In the genomic region with DNA sequence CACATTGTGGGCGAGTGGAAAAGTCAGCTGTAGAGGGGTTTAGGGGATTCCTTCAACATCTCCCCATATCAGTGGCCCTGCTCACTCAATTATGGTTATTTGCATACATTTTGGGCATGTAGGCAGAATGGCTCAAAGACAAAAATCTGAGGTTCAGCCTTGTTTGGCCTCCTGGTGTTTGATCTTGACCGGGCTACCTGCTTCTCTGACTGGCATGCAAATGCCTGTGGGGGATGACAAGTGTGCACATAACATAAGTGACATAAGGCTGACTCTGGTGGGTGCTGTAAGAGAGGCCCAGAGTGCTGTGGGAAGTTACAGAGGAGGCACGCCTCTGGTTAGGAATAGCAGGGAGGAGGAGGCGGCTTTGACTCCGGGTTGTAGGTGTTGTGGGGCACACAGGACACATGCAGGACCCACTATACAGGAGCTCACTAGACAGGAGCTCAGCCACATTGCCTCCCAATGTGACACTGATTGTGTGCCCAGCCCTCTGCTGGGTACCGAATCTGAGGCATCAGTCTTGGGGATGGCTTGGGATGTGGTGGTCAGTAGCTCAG, we compare ENCODE assay signal across 18 cellular contexts. TPM values are rescaled to one million over a fixed set of nuclear protein-coding genes. Genes with fewer than 3 reads are reported as not detected.
"Had no signal": no experiment of that assay in that cellular context is flagged by ENCODE, and none has a peak within 500 bp of the region (broad histone marks: within the 10 kb centered on the region; RNA-seq: fewer than 3 reads in every experiment).

No MANE protein-coding gene starts in this region.

- H3K4me3 ChIP-seq: adrenal gland, colonic mucosa, lower lobe of right lung, skin epidermis, transverse colon had no signal

- H3K36me3 ChIP-seq: adrenal gland, colonic mucosa, lower lobe of right lung, transverse colon had no signal

- DNase-seq: activated CD4-positive, alpha-beta memory T cell treated with anti-CD3 and anti-CD28 coated beads, Interleukin-2, amount 10 ng/mL, durations not matched to agents 7 days and 5 days; activated CD4-positive, alpha-beta T cell treated with anti-CD3 and anti-CD28 coated beads for 36 hours; activated CD8-positive, alpha-beta memory T cell treated with anti-CD3 and anti-CD28 coated beads, Interleukin-2, amount 50 U/mL, for 4 hours; activated naive CD4-positive, alpha-beta T cell treated with anti-CD3 and anti-CD28 coated beads, Interleukin-2, amount 50 U/mL, for 16 hours; adrenal gland; colonic mucosa; effector CD4-positive, alpha-beta T cell; foreskin melanocyte; head of caudate nucleus; left cardiac atrium; lower lobe of right lung; midbrain; stimulated activated CD4-positive, alpha-beta T cell treated with anti-CD3 and anti-CD28 coated beads, Interleukin-4, amount 100 ng/mL, for 4 hours; substantia nigra; transverse colon had no signal

- H3K9me3 Mint-ChIP-seq: activated CD4-positive, alpha-beta memory T cell treated with anti-CD3 and anti-CD28 coated beads, Interleukin-2, amount 10 ng/mL, durations not matched to agents 7 days and 5 days had no signal

- H3K27ac Mint-ChIP-seq: activated CD4-positive, alpha-beta T cell treated with anti-CD3 and anti-CD28 coated beads for 36 hours had no signal

- H3K27ac ChIP-seq: adrenal gland, colonic mucosa, lower lobe of right lung, parathyroid adenoma, skin epidermis, transverse colon had no signal

- ATAC-seq: activated CD4-positive, alpha-beta T cell treated with anti-CD3 and anti-CD28 coated beads for 36 hours; left cardiac atrium; lower lobe of right lung had no signal

- H3K27me3 Mint-ChIP-seq: activated CD4-positive, alpha-beta T cell treated with anti-CD3 and anti-CD28 coated beads for 36 hours had no signal

- H3K4me1 ChIP-seq: colonic mucosa, parathyroid adenoma had no signal

- H3K9me3 ChIP-seq: adrenal gland, colonic mucosa, lower lobe of right lung, transverse colon had no signal

- H3K4me3 Mint-ChIP-seq: activated CD4-positive, alpha-beta memory T cell treated with anti-CD3 and anti-CD28 coated beads, Interleukin-2, amount 10 ng/mL, durations not matched to agents 7 days and 5 days; activated CD4-positive, alpha-beta T cell treated with anti-CD3 and anti-CD28 coated beads for 36 hours had no signal

RNA-seq across cellular contexts. Expression of a gene that starts 29.4 kb away (rescaled TPM):
- total RNA-seq: activated CD4-positive, alpha-beta memory T cell treated with anti-CD3 and anti-CD28 coated beads, Interleukin-2, amount 10 ng/mL, durations not matched to agents 7 days and 5 days; activated CD4-positive, alpha-beta T cell treated with anti-CD3 and anti-CD28 coated beads for 36 hours; adrenal gland; cardiac septum; left cardiac atrium; lower lobe of right lung; transverse colon had no signal
- polyA plus RNA-seq: adrenal gland had no signal
